In genomic region chr2:69618362-69618761, GRCh38 we compare ENCODE assay signal across 22 cellular contexts. TPM values are rescaled to one million over a fixed set of nuclear protein-coding genes. Genes with fewer than 3 reads are reported as not detected.
DNase-seq lines count a peak whose midpoint lies in the region; ATAC-seq and TF ChIP-seq lines count a peak whose summit lies in the region.
"Had no signal": no experiment of that assay in that cellular context is flagged by ENCODE, and none has a peak within 500 bp of the region (broad histone marks: within the 10 kb centered on the region; RNA-seq: fewer than 3 reads in every experiment).

No MANE protein-coding gene starts in this region.

- no peak overlapping the region; the same call in 1 of the 2 replicates for H2AK5ac ChIP-seq in IMR-90 (ENCODE audit: low read depth, low read length)

- DNase-seq in IMR-90 (no peak), ureter (ENCODE audit: low spot score) (peak; percentile 46), gastrocnemius medialis (no peak), ACHN (no peak), suprapubic skin (ENCODE audit: low spot score in 2 of 2) (no peak)
- DNase-seq in naive thymus-derived CD4-positive, alpha-beta T cell, result no peak
- DNase-seq: activated CD4-positive, alpha-beta memory T cell treated with anti-CD3 and anti-CD28 coated beads for 36 hours; activated CD4-positive, CD25-positive, alpha-beta regulatory T cell; activated effector memory CD4-positive, alpha-beta T cell treated with anti-CD3 and anti-CD28 coated beads, Interleukin-2, amount 50 U/mL, for 16 hours; activated naive CD8-positive, alpha-beta T cell treated with anti-CD3 and anti-CD28 coated beads, Interleukin-2, amount 50 U/mL, for 24 hours; AML-193; colonic mucosa; COR-L47; MM.1S; NCI-H1694; NCI-H2171 treated with DMSO at 0.1 percent for 48 hours; NCI-H526; right cardiac atrium had no signal

- no peak overlapping the region for H2AK9ac ChIP-seq in IMR-90 (replicated peaks; ENCODE audit: low read depth, low read length, poor library complexity)

- intact Hi-C loops in IMR-90 (cut with micrococcal nuclease) (no loop called here), gastrocnemius medialis (cut with DNase I; ENCODE audit: low total_unique reads) (no loop called here)
- intact Hi-C loops in naive thymus-derived CD4-positive, alpha-beta T cell (cut with micrococcal nuclease), result loop anchor here in 1 of 2 donors (2.0 kb wide), 1 partner anchor 18 kb away; no protein-coding TSS in a partner anchor

- no peak overlapping the region for H2BK15ac ChIP-seq in IMR-90 (ENCODE audit: low read depth, low read length)

- H2BK5ac ChIP-seq in IMR-90 (ENCODE audit: low read depth, low read length, poor library complexity, severe bottlenecking), result no peak overlapping the region

- H3K4ac ChIP-seq in IMR-90 (ENCODE audit: low read depth, low read length), result no peak overlapping the region

- H4K5ac ChIP-seq in IMR-90 (ENCODE audit: low read depth, low read length), result no peak overlapping the region

- CTCF ChIA-PET in IMR-90 (lab: Yijun Ruan, JAX), result no interaction called here
- CTCF ChIA-PET in naive thymus-derived CD4-positive, alpha-beta T cell (lab: Charles Lee), result interaction anchor here (0.6 to 1.0 kb wide), 2 partner anchors 20 to 96 kb away, joined by 3 to 4 read pairs; no protein-coding TSS in a partner anchor

- no peak for TF ChIP-seq EP300 in suprapubic skin (IDR thresholded peaks at IDR 0.05)

- peaks cover 33% of the 10 kb centered on the region for H3K9me1 ChIP-seq in IMR-90 (ENCODE audit: insufficient read depth, low read length)

- no peak overlapping the region for H4K91ac ChIP-seq in IMR-90 (ENCODE audit: insufficient read depth, low read depth, low read length)

- no peaks in the 10 kb centered on the region for H3K27me3 Mint-ChIP-seq in naive thymus-derived CD4-positive, alpha-beta T cell
- H3K27me3 Mint-ChIP-seq: activated CD4-positive, alpha-beta memory T cell treated with anti-CD3 and anti-CD28 coated beads for 36 hours; activated naive CD8-positive, alpha-beta T cell treated with anti-CD3 and anti-CD28 coated beads, Interleukin-2, amount 50 U/mL, for 24 hours had no signal

- dilution Hi-C loops in IMR-90 (cut with HindIII; ENCODE audit: low sequenced_read_pairs, unreplicated experiment), result no loop called here

- no peak overlapping the region for H4K8ac ChIP-seq in IMR-90 (ENCODE audit: low read depth in 2 of 2, low read length in 2 of 2)

- no peak overlapping the region for H3K27ac Mint-ChIP-seq in naive thymus-derived CD4-positive, alpha-beta T cell
- H3K27ac Mint-ChIP-seq: activated CD4-positive, alpha-beta memory T cell treated with anti-CD3 and anti-CD28 coated beads for 36 hours; activated naive CD8-positive, alpha-beta T cell treated with anti-CD3 and anti-CD28 coated beads, Interleukin-2, amount 50 U/mL, for 24 hours; memory B cell had no signal

- H3K18ac ChIP-seq in IMR-90 (ENCODE audit: low read depth, low read length), result no peak overlapping the region

- no peak for TF ChIP-seq CTCF in IMR-90 (conservative IDR thresholded peaks at IDR 0.05; ENCODE audit: low read depth, low read length)
- no peak for TF ChIP-seq CTCF in gastrocnemius medialis (IDR thresholded peaks at IDR 0.05 in 4 of 5, conservative IDR thresholded peaks at IDR 0.05 in 1 of 5)
- no peak for TF ChIP-seq CTCF in suprapubic skin (IDR thresholded peaks at IDR 0.05)

- H2BK20ac ChIP-seq in IMR-90 (ENCODE audit: low read depth, low read length), result no peak overlapping the region

- TF ChIP-seq POLR2A in IMR-90 (IDR thresholded peaks at IDR 0.05; ENCODE audit: low read depth, low read length) (no peak), gastrocnemius medialis (IDR thresholded peaks at IDR 0.05) (no peak), suprapubic skin (IDR thresholded peaks at IDR 0.05) (no peak)

- H3K9me3 ChIP-seq in IMR-90 (ENCODE audit: control insufficient read depth, insufficient read depth, low read length), result no peaks in the 10 kb centered on the region
- H3K9me3 ChIP-seq in esophagus (ENCODE audit: control insufficient read depth in 2 of 2, insufficient read depth in 1 of 2, low read depth in 1 of 2, low read length in 1 of 2), result no peaks in the 10 kb centered on the region
- no peaks in the 10 kb centered on the region for H3K9me3 ChIP-seq in naive thymus-derived CD4-positive, alpha-beta T cell (ENCODE audit: control insufficient read depth in 2 of 3, low read length in 3 of 3)
- no peaks in the 10 kb centered on the region for H3K9me3 ChIP-seq in gastrocnemius medialis
- H3K9me3 ChIP-seq in suprapubic skin, result no peaks in the 10 kb centered on the region
- H3K9me3 ChIP-seq: colonic mucosa had no signal

- H3K4me1 ChIP-seq in IMR-90 (ENCODE audit: control insufficient read depth, insufficient read depth, low read length) (peaks cover 19% of the 10 kb centered on the region), esophagus (ENCODE audit: control insufficient read depth in 2 of 2, insufficient read depth in 2 of 2, low read length in 1 of 2) (peaks cover 3 to 11% of the 10 kb centered on the region in 2 donors), gastrocnemius medialis (peaks cover 45 to 54% of the 10 kb centered on the region in 2 donors), suprapubic skin (peaks cover 35% of the 10 kb centered on the region)
- H3K4me1 ChIP-seq in naive thymus-derived CD4-positive, alpha-beta T cell (ENCODE audit: control insufficient read depth in 2 of 2, insufficient read depth in 2 of 2, low read length in 2 of 2), result peaks cover 61 to 66% of the 10 kb centered on the region in 2 donors
- H3K4me1 ChIP-seq: colonic mucosa had no signal

- no peak overlapping the region for H3K4me2 ChIP-seq in IMR-90 (ENCODE audit: low read depth, low read length)

- peak overlapping the region; percentile 54 for H3K14ac ChIP-seq in IMR-90 (replicated peaks; ENCODE audit: low read depth, low read length)

- WGBS in IMR-90 (ENCODE audit: extremely low coverage in 2 of 2, insufficient read length in 1 of 2), 2 experiments, result 80% methylated on average over 5 of the region's 5 CpGs; no CpG with 5 or more reads in 1 of the 2 experiments
- 30 to 51% methylated on average over 5 of the region's 5 CpGs for WGBS in esophagus, 2 donors
- WGBS in suprapubic skin, result 31% methylated on average over 5 of the region's 5 CpGs

- TF ChIP-seq RAD21 in IMR-90 (IDR thresholded peaks at IDR 0.05; ENCODE audit: low read length), result no peak

- in situ Hi-C loops in IMR-90 (cut with MboI; ENCODE audit: low sequenced_read_pairs), result no loop called here
- in situ Hi-C loops in gastrocnemius medialis (cut with MboI; ENCODE audit: low sequenced_read_pairs in 4 of 4), result no loop called here
- in situ Hi-C loops in ACHN (cut with HindIII; ENCODE audit: low pct_ligation_motif_present, low pct_unique_long_range_greater_than_20kb, low sequenced_read_pairs), result no loop called here

- no peak overlapping the region for H3K56ac ChIP-seq in IMR-90 (ENCODE audit: extremely low read depth, insufficient read depth, low read length)

- ATAC-seq in IMR-90 (ENCODE audit: low read depth), result no peak
- no peak for ATAC-seq in naive thymus-derived CD4-positive, alpha-beta T cell
- no peak for ATAC-seq in gastrocnemius medialis
- ATAC-seq: activated naive CD8-positive, alpha-beta T cell treated with anti-CD3 and anti-CD28 coated beads, Interleukin-2, amount 50 U/mL, for 24 hours; HCT116 had no signal

- H3K9ac ChIP-seq in IMR-90 (ENCODE audit: low read depth, low read length), result no peak overlapping the region

- POLR2A ChIA-PET in IMR-90 (lab: Charles Lee; ENCODE audit: unreplicated experiment), result no interaction called here
- POLR2A ChIA-PET in naive thymus-derived CD4-positive, alpha-beta T cell (lab: Charles Lee), result interaction anchor here (0.5 to 5.4 kb wide), 8 partner anchors 16 to 110 kb away, joined by 3 to 45 read pairs (median 4); partner anchors contain the start of gene AAK1

- no peak overlapping the region for H3K4me3 Mint-ChIP-seq in naive thymus-derived CD4-positive, alpha-beta T cell
- H3K4me3 Mint-ChIP-seq: activated CD4-positive, alpha-beta memory T cell treated with anti-CD3 and anti-CD28 coated beads for 36 hours; activated naive CD8-positive, alpha-beta T cell treated with anti-CD3 and anti-CD28 coated beads, Interleukin-2, amount 50 U/mL, for 24 hours; memory B cell had no signal

- H3K36me3 ChIP-seq in IMR-90 (ENCODE audit: control insufficient read depth, insufficient read depth, low read length) (no peaks in the 10 kb centered on the region; the same call in 1 of the 2 replicates), esophagus (ENCODE audit: control insufficient read depth in 2 of 2, insufficient read depth in 2 of 2, low read length in 1 of 2) (no peaks in the 10 kb centered on the region), gastrocnemius medialis (no peaks in the 10 kb centered on the region), suprapubic skin (no peaks in the 10 kb centered on the region)
- peaks cover 0 to 23% (median 0%) of the 10 kb centered on the region in 3 experiments for H3K36me3 ChIP-seq in naive thymus-derived CD4-positive, alpha-beta T cell (ENCODE audit: control insufficient read depth in 2 of 3, insufficient read depth in 3 of 3, low read length in 3 of 3)
- H3K36me3 ChIP-seq: colonic mucosa had no signal

- peaks cover 57 to 93% of the 10 kb centered on the region in 2 experiments for H3K79me1 ChIP-seq in IMR-90 (ENCODE audit: low read depth in 1 of 2, low read length in 2 of 2)

- H2BK120ac ChIP-seq in IMR-90 (ENCODE audit: low read depth, low read length), result no peak overlapping the region

- H2AFZ ChIP-seq in IMR-90 (replicated peaks; ENCODE audit: low read length, poor library complexity), result no peak overlapping the region

- H3K4me1 Mint-ChIP-seq in naive thymus-derived CD4-positive, alpha-beta T cell, result peaks cover 0 to 30% (median 27%) of the 10 kb centered on the region in 7 donors
- H3K4me1 Mint-ChIP-seq: activated naive CD8-positive, alpha-beta T cell treated with anti-CD3 and anti-CD28 coated beads, Interleukin-2, amount 50 U/mL, for 24 hours had no signal

- H3K9me3 Mint-ChIP-seq in naive thymus-derived CD4-positive, alpha-beta T cell, result peaks cover 0 to 11% (median 4%) of the 10 kb centered on the region in 11 donors
- H3K9me3 Mint-ChIP-seq: memory B cell had no signal

- H3K27me3 ChIP-seq in IMR-90 (ENCODE audit: control insufficient read depth, insufficient read depth, low read length) (no peaks in the 10 kb centered on the region), esophagus (ENCODE audit: control insufficient read depth in 1 of 2, insufficient read depth in 2 of 2, low read length in 2 of 2) (no peaks in the 10 kb centered on the region), gastrocnemius medialis (no peaks in the 10 kb centered on the region), suprapubic skin (no peaks in the 10 kb centered on the region)
- H3K27me3 ChIP-seq in naive thymus-derived CD4-positive, alpha-beta T cell (ENCODE audit: control insufficient read depth in 2 of 2, insufficient read depth in 2 of 2, low read length in 2 of 2), result no peaks in the 10 kb centered on the region
- H3K27me3 ChIP-seq: colonic mucosa had no signal

- H3K4me3 ChIP-seq in IMR-90 (ENCODE audit: insufficient read depth, low read depth, low read length) (no peak overlapping the region), esophagus (ENCODE audit: low read depth in 1 of 2, low read length in 2 of 2) (no peak overlapping the region), gastrocnemius medialis (no peak overlapping the region), suprapubic skin (no peak overlapping the region)
- H3K4me3 ChIP-seq in naive thymus-derived CD4-positive, alpha-beta T cell (ENCODE audit: low read length), result no peak overlapping the region
- H3K4me3 ChIP-seq: colonic mucosa had no signal

- peaks cover 11 to 43% (median 36%) of the 10 kb centered on the region in 5 donors for H3K36me3 Mint-ChIP-seq in naive thymus-derived CD4-positive, alpha-beta T cell
- H3K36me3 Mint-ChIP-seq: memory B cell had no signal

- BruUV-seq in IMR-90 (replicated peaks; lab: Mats Ljungman, UMichigan), result no TSS peak

- H3K27ac ChIP-seq in IMR-90 (ENCODE audit: insufficient read depth, low read length) (no peak overlapping the region), esophagus (ENCODE audit: low read depth in 2 of 2, low read length in 1 of 2) (peak overlapping the region; percentile 7 to 56), gastrocnemius medialis (no peak overlapping the region), suprapubic skin (no peak overlapping the region)
- H3K27ac ChIP-seq in naive thymus-derived CD4-positive, alpha-beta T cell (ENCODE audit: low read depth, low read length), result peak overlapping the region; percentile 52
- H3K27ac ChIP-seq: colonic mucosa, RWPE1 had no signal

- peaks cover 97% of the 10 kb centered on the region for H4K20me1 ChIP-seq in IMR-90 (ENCODE audit: insufficient read depth, low read length)

- no peak overlapping the region for H3K23ac ChIP-seq in IMR-90 (ENCODE audit: low read depth, low read length)

RNA-seq across cellular contexts. Expression of gene AAK1, which starts 25.2 kb away (rescaled TPM):
- 26.5 and 34.7 TPM in 2 replicates for total RNA-seq in IMR-90 (2012; rRNA removed)
- polyA plus RNA-seq in IMR-90 (2012; rRNA removed), result 21.9 and 22.1 TPM in 2 replicates
- 10.2 and 11.0 TPM in 2 replicates for polyA plus RNA-seq in IMR-90 (2012; cell fraction: cytosol; rRNA removed)
- polyA plus RNA-seq in IMR-90 (2012; cell fraction: nucleus; rRNA removed; ENCODE audit: low replicate concordance), result 18.0 and 36.8 TPM in 2 replicates
- 1 to 10 TPM; 4.4 to 8.4 TPM for polyA plus RNA-seq in esophagus
- total RNA-seq in naive thymus-derived CD4-positive, alpha-beta T cell, result 100 to 1,000 TPM; 114 to 253 (median 218) TPM
- polyA plus RNA-seq in naive thymus-derived CD4-positive, alpha-beta T cell, result 10 to 100 TPM; 71.5 to 84.6 TPM
- 97.0 TPM for total RNA-seq in ureter
- total RNA-seq in gastrocnemius medialis, result 10 to 100 TPM; 30.0 to 47.3 (median 39.1) TPM
- 10 to 100 TPM; 26.4 to 48.4 (median 32.7) TPM for total RNA-seq in suprapubic skin

Comparison
In these comparisons a context has a peak if more than half of its experiments do, and no peak if none do; other contexts are left out.
1. H3K27ac ChIP-seq: peak in esophagus (2 of 2) and naive thymus-derived CD4-positive, alpha-beta T cell (single experiment); none in IMR-90 (single experiment), gastrocnemius medialis (0 of 4) and suprapubic skin (single experiment).